In the genomic region with DNA sequence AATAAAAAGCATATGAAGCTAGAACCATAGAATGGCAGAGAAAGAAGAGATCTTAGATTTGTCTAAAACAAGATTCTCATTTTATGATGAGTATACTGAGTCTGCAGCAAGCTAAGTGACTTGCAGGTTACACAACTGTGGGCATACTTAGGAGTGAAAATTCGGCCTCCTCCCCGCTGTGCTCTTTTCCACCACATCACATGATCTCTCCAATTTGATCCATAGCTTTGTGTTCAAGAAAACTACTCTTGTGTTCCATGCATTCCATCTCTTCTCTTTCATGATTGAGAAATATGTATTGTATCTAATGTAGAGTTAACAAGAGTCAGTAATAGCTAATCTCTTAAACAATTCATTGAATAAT, we compare ENCODE assay signal across 18 cellular contexts.
A peak's percentile ranks its signal among the peaks of the same experiment; 100 is the strongest.
DNase-seq lines count a peak whose midpoint lies in the region; ATAC-seq and TF ChIP-seq lines count a peak whose summit lies in the region.
"Had no signal": no experiment of that assay in that cellular context is flagged by ENCODE, and none has a peak within 500 bp of the region (broad histone marks: within the 10 kb centered on the region; RNA-seq: fewer than 3 reads in every experiment).

No MANE protein-coding gene starts in this region.

- H3K9me3 ChIP-seq in ascending aorta, result no peaks in the 10 kb centered on the region

- peaks cover 61% of the 10 kb centered on the region for H3K36me3 Mint-ChIP-seq in activated T-cell treated with anti-CD3 and anti-CD28 coated beads, Interleukin-2, amount 50 U/mL, for 24 hours (ENCODE audit: low read depth)
- peaks cover 15% of the 10 kb centered on the region for H3K36me3 Mint-ChIP-seq in activated T-helper 1 cell treated with anti-CD3 and anti-CD28 coated beads, Interleukin-12 subunit alpha, Interleukin-12 subunit beta, Interleukin-2, Interleukin-4 antibody, amounts not matched to agents 30 ng/mL and 10 ng/mL and 1 ng/mL, durations not matched to agents 14 hours and 24 hours and 36 hours (ENCODE audit: low read depth)
- peaks cover 3% of the 10 kb centered on the region for H3K36me3 Mint-ChIP-seq in nephron (ENCODE audit: low read depth)
- no peaks in the 10 kb centered on the region for H3K36me3 Mint-ChIP-seq in mesothelial cell of epicardium

- no peaks in the 10 kb centered on the region for H3K36me3 ChIP-seq in ascending aorta

- peak overlapping the region; percentile 79 for H3K27ac Mint-ChIP-seq in activated T-cell treated with anti-CD3 and anti-CD28 coated beads, Interleukin-2, amount 50 U/mL, for 24 hours
- peak overlapping the region; percentile 87 for H3K27ac Mint-ChIP-seq in activated T-helper 1 cell treated with anti-CD3 and anti-CD28 coated beads, Interleukin-12 subunit alpha, Interleukin-12 subunit beta, Interleukin-2, Interleukin-4 antibody, amounts not matched to agents 30 ng/mL and 10 ng/mL and 1 ng/mL, durations not matched to agents 14 hours and 24 hours and 36 hours
- H3K27ac Mint-ChIP-seq in nephron (peak overlapping the region; percentile 47 to 71 (median 58)), mesothelial cell of epicardium (no peak overlapping the region)
- H3K27ac Mint-ChIP-seq: B cell, IgD-negative memory B cell had no signal

- TF ChIP-seq CTCF in ascending aorta (IDR thresholded peaks at IDR 0.05) (no peak), nephron (IDR thresholded peaks at IDR 0.05; ENCODE audit: unreplicated experiment in 3 of 3) (no peak), mesothelial cell of epicardium (IDR thresholded peaks at IDR 0.05; ENCODE audit: unreplicated experiment) (no peak)

- no peak for DNase-seq in activated T-cell treated with anti-CD3 and anti-CD28 coated beads, Interleukin-2, amount 50 U/mL, for 24 hours
- no peak for DNase-seq in activated T-cell treated with anti-CD3 and anti-CD28 coated beads, Interleukin-2, amount 50 U/mL, for 48 hours
- DNase-seq in activated T-helper 1 cell treated with anti-CD3 and anti-CD28 coated beads, Interleukin-12 subunit alpha, Interleukin-12 subunit beta, Interleukin-2, Interleukin-4 antibody, amounts not matched to agents 30 ng/mL and 10 ng/mL and 1 ng/mL, durations not matched to agents 14 hours and 24 hours and 36 hours (ENCODE audit: low spot score), result no peak
- DNase-seq in ascending aorta (ENCODE audit: low spot score in 2 of 2) (no peak), mesothelial cell of epicardium (ENCODE audit: low spot score in 2 of 2, unreplicated experiment in 2 of 2) (no peak), Kasumi-1 (lab: John Stamatoyannopoulos, UW) (no peak)
- DNase-seq: DMS53, GDM1, MV-4-11, NCI-H1105 treated with DMSO at 0.1 percent for 48 hours, NCI-H2081 treated with DMSO at 0.1 percent for 48 hours, NCI-H2171 treated with DMSO at 0.1 percent for 48 hours, NCI-H524 treated with DMSO at 0.1 percent for 48 hours, OCI-M1 had no signal

- ATAC-seq in GM19455 (IDR thresholded peaks at IDR 0.05; ENCODE audit: unreplicated experiment), result no peak

- intact Hi-C loops in activated T-helper 1 cell treated with anti-CD3 and anti-CD28 coated beads, Interleukin-12 subunit alpha, Interleukin-12 subunit beta, Interleukin-2, Interleukin-4 antibody, amounts not matched to agents 30 ng/mL and 10 ng/mL and 1 ng/mL, durations not matched to agents 14 hours and 24 hours and 36 hours (cut with micrococcal nuclease), result loop anchor here (5.0 kb wide), 2 partner anchors 114 to 1186 kb away; no protein-coding TSS in a partner anchor
- intact Hi-C loops in ascending aorta (cut with DNase I), result loop anchor here (10.0 kb wide), 1 partner anchor 53 kb away; no protein-coding TSS in a partner anchor

- peaks cover 11% of the 10 kb centered on the region for H3K9me3 Mint-ChIP-seq in activated T-cell treated with anti-CD3 and anti-CD28 coated beads, Interleukin-2, amount 50 U/mL, for 24 hours
- no peaks in the 10 kb centered on the region for H3K9me3 Mint-ChIP-seq in activated T-helper 1 cell treated with anti-CD3 and anti-CD28 coated beads, Interleukin-12 subunit alpha, Interleukin-12 subunit beta, Interleukin-2, Interleukin-4 antibody, amounts not matched to agents 30 ng/mL and 10 ng/mL and 1 ng/mL, durations not matched to agents 14 hours and 24 hours and 36 hours
- H3K9me3 Mint-ChIP-seq in nephron (no peaks in the 10 kb centered on the region), mesothelial cell of epicardium (no peaks in the 10 kb centered on the region)
- H3K9me3 Mint-ChIP-seq: IgD-negative memory B cell had no signal

- no peaks in the 10 kb centered on the region for H3K27me3 Mint-ChIP-seq in activated T-cell treated with anti-CD3 and anti-CD28 coated beads, Interleukin-2, amount 50 U/mL, for 24 hours
- H3K27me3 Mint-ChIP-seq in activated T-helper 1 cell treated with anti-CD3 and anti-CD28 coated beads, Interleukin-12 subunit alpha, Interleukin-12 subunit beta, Interleukin-2, Interleukin-4 antibody, amounts not matched to agents 30 ng/mL and 10 ng/mL and 1 ng/mL, durations not matched to agents 14 hours and 24 hours and 36 hours (ENCODE audit: insufficient read depth), result no peaks in the 10 kb centered on the region
- H3K27me3 Mint-ChIP-seq in nephron (ENCODE audit: low read depth) (no peaks in the 10 kb centered on the region), mesothelial cell of epicardium (ENCODE audit: low read depth) (no peaks in the 10 kb centered on the region)
- H3K27me3 Mint-ChIP-seq: B cell, IgD-negative memory B cell had no signal

- H3K4me1 ChIP-seq in ascending aorta, result peaks cover 4 to 13% of the 10 kb centered on the region in 2 donors

- peaks cover 27% of the 10 kb centered on the region for H3K4me1 Mint-ChIP-seq in activated T-cell treated with anti-CD3 and anti-CD28 coated beads, Interleukin-2, amount 50 U/mL, for 24 hours (ENCODE audit: low read depth)
- peaks cover 23% of the 10 kb centered on the region for H3K4me1 Mint-ChIP-seq in activated T-helper 1 cell treated with anti-CD3 and anti-CD28 coated beads, Interleukin-12 subunit alpha, Interleukin-12 subunit beta, Interleukin-2, Interleukin-4 antibody, amounts not matched to agents 30 ng/mL and 10 ng/mL and 1 ng/mL, durations not matched to agents 14 hours and 24 hours and 36 hours (ENCODE audit: low read depth)
- H3K4me1 Mint-ChIP-seq in nephron (peaks cover 32% of the 10 kb centered on the region), mesothelial cell of epicardium (peaks cover 2% of the 10 kb centered on the region)
- H3K4me1 Mint-ChIP-seq: B cell had no signal

- peak overlapping the region; percentile 11 to 36 for H3K27ac ChIP-seq in ascending aorta

- no peaks in the 10 kb centered on the region for H3K27me3 ChIP-seq in ascending aorta

- H3K4me3 ChIP-seq in ascending aorta, result no peak overlapping the region

- no peak overlapping the region for H3K4me3 Mint-ChIP-seq in activated T-cell treated with anti-CD3 and anti-CD28 coated beads, Interleukin-2, amount 50 U/mL, for 24 hours
- no peak overlapping the region for H3K4me3 Mint-ChIP-seq in activated T-helper 1 cell treated with anti-CD3 and anti-CD28 coated beads, Interleukin-12 subunit alpha, Interleukin-12 subunit beta, Interleukin-2, Interleukin-4 antibody, amounts not matched to agents 30 ng/mL and 10 ng/mL and 1 ng/mL, durations not matched to agents 14 hours and 24 hours and 36 hours
- H3K4me3 Mint-ChIP-seq in nephron, result no peak overlapping the region
- H3K4me3 Mint-ChIP-seq in mesothelial cell of epicardium, result no peak overlapping the region
- H3K4me3 Mint-ChIP-seq: B cell, IgD-negative memory B cell had no signal
